Comparison of ENCODE assay signal across 27 cellular contexts in the genomic region with DNA sequence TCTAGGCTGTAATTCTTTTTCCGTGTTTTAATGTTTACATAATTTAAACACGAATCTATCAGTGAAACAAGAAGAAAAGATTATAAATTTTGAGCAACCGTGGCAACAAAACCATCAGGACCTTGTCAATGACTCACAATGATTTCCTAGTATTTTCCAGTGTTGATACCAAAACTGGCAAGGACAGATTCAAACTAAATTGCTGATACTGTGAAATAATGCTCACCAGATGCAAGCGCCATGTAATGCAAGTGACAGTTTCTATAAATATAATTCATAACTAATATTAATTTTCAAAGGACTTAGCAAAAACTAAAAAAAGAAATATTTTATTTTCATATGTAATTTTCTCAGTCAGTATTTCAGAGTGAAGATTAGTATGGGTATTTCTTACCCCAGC.
"Had no signal": no experiment of that assay in that cellular context is flagged by ENCODE, and none has a peak within 500 bp of the region (broad histone marks: within the 10 kb centered on the region; RNA-seq: fewer than 3 reads in every experiment).

No MANE protein-coding gene starts in this region.

- H3K4me3 ChIP-seq: stomach, suprapubic skin, testis, thoracic aorta, thyroid gland, tibial artery, tibial nerve, transverse colon, upper lobe of left lung, upper lobe of right lung, uterus, vagina had no signal

- H3K27ac ChIP-seq: stomach, suprapubic skin, testis, thoracic aorta, thyroid gland, tibial artery, tibial nerve, transverse colon, upper lobe of left lung, upper lobe of right lung, uterus, vagina had no signal

- DNase-seq: stimulated activated CD4-positive, alpha-beta T cell treated with anti-CD3 and anti-CD28 coated beads, Interleukin-2, amount 100 ng/mL, for 48 hours; stimulated activated CD4-positive, alpha-beta T cell treated with anti-CD3 and anti-CD28 coated beads, Interleukin-4, amount 100 ng/mL, for 1 hour; stimulated activated CD4-positive, alpha-beta T cell treated with anti-CD3 and anti-CD28 coated beads, Interleukin-4, amount 100 ng/mL, for 24 hours; stimulated activated CD4-positive, alpha-beta T cell treated with anti-CD3 and anti-CD28 coated beads, Interleukin-4, amount 100 ng/mL, for 4 hours; stimulated activated CD8-positive, alpha-beta memory T cell treated with anti-CD3 and anti-CD28 coated beads, Interleukin-4, amount 100 ng/mL, for 48 hours; stimulated activated naive B cell treated with anti-CD40 and anti-IgM and Interleukin-4, amounts not matched to agents 10 μg/mL and 1 μg/mL and 100 μg/mL, for 72 hours; stimulated activated naive CD4-positive, alpha-beta T cell; stimulated activated naive CD4-positive, alpha-beta T cell treated with Interleukin-2 at 50 U/mL for 16 hours; stimulated activated naive CD8-positive, alpha-beta T cell treated with anti-CD3 and anti-CD28 coated beads, Interleukin-15, amount 100 ng/mL, for 72 hours; stimulated activated naive CD8-positive, alpha-beta T cell treated with anti-CD3 and anti-CD28 coated beads, Interleukin-15, Interleukin-2, amounts not matched to agents 100 U/mL and 50 U/mL, for 24 hours; stomach; substantia nigra; testis; thyroid gland; tibial artery; transverse colon; trophoblast cell; upper lobe of left lung; upper lobe of right lung; uterus had no signal

- H3K4me1 ChIP-seq: suprapubic skin, testis, thyroid gland, upper lobe of left lung, upper lobe of right lung, uterus had no signal

- H3K36me3 ChIP-seq: stomach, suprapubic skin, thoracic aorta, thyroid gland, tibial artery, tibial nerve, transverse colon, upper lobe of left lung, upper lobe of right lung, uterus, vagina had no signal

- FAIRE-seq: urothelium cell line had no signal

- H3K27me3 ChIP-seq: stomach, suprapubic skin, testis, thyroid gland, tibial artery, tibial nerve, transverse colon, upper lobe of left lung, upper lobe of right lung, uterus, vagina had no signal

- ATAC-seq: stimulated activated effector memory CD8-positive, alpha-beta T cell treated with anti-CD3 and anti-CD28 coated beads, Interleukin-12 subunit alpha, Interleukin-12 subunit beta, amount 100 ng/mL, for 72 hours; stimulated activated memory B cell treated with anti-CD40 and anti-IgM and Interleukin-4, amounts not matched to agents 10 μg/mL and 1 μg/mL and 100 μg/mL, for 72 hours; stimulated activated naive B cell treated with anti-CD40 and anti-IgM and Interleukin-4, amounts not matched to agents 10 μg/mL and 1 μg/mL and 100 μg/mL, for 72 hours; stimulated activated naive CD8-positive, alpha-beta T cell treated with anti-CD3 and anti-CD28 coated beads, Interleukin-15, amount 100 ng/mL, for 72 hours; stimulated activated naive CD8-positive, alpha-beta T cell treated with anti-CD3 and anti-CD28 coated beads, Interleukin-15, Interleukin-2, amounts not matched to agents 100 U/mL and 50 U/mL, for 24 hours; upper lobe of right lung had no signal

- H3K9me3 ChIP-seq: stomach, suprapubic skin, testis, thoracic aorta, thyroid gland, tibial artery, tibial nerve, transverse colon, upper lobe of left lung, upper lobe of right lung, uterus, vagina had no signal
